In the genomic region with DNA sequence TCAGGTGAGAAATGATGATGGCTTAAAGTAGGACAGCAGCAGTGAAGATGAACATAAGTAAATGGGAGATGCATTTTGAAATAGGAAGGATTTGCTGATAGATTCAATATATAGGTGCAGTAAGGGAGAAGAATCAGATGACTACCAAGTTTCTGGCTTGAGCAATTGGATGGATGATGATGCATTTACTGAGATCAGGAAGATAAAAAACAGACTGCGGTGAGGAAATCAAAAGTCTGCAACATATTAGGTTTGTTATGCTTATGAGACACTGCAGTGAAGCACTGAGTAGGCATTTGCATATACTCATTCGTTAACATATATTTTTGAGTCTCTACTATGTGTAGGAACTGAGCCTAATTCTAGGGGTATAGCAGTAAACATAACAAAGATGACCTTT, we compare ENCODE assay signal across 22 cellular contexts.
DNase-seq lines count a peak whose midpoint lies in the region; ATAC-seq, FAIRE-seq and TF ChIP-seq lines count a peak whose summit lies in the region.
"Had no signal": no experiment of that assay in that cellular context is flagged by ENCODE, and none has a peak within 500 bp of the region (broad histone marks: within the 10 kb centered on the region; RNA-seq: fewer than 3 reads in every experiment).

No MANE protein-coding gene starts in this region.

- no peaks in the 10 kb centered on the region for H4K20me1 ChIP-seq in mammary epithelial cell (ENCODE audit: insufficient read depth, low read length)
- no peaks in the 10 kb centered on the region for H4K20me1 ChIP-seq in K562 (replicated peaks; ENCODE audit: control insufficient read depth, insufficient read depth, low read length)

- intact Hi-C loops in mammary epithelial cell (cut with micrococcal nuclease): no loop called here
- intact Hi-C loops in MCF 10A (cut with micrococcal nuclease): no loop called here
- intact Hi-C loops in K562 (cut with micrococcal nuclease): no loop called here

- dilution Hi-C loops in mammary epithelial cell (cut with HindIII; ENCODE audit: low sequenced_read_pairs): no loop called here

- no peaks in the 10 kb centered on the region for H3K79me1 ChIP-seq in trophoblast cell (ENCODE audit: low read length)

- H3K9me3 ChIP-seq in mammary epithelial cell (replicated peaks; ENCODE audit: insufficient read depth, low read length): no peaks in the 10 kb centered on the region
- no peaks in the 10 kb centered on the region for H3K9me3 ChIP-seq in K562 (replicated peaks; ENCODE audit: control insufficient read depth, insufficient read depth, low read depth, low read length)
- no peaks in the 10 kb centered on the region for H3K9me3 ChIP-seq in trophoblast cell (ENCODE audit: insufficient read depth, low read depth, low read length)
- H3K9me3 ChIP-seq: Caco-2, HAP-1 had no signal

- DNase-seq in mammary epithelial cell (peak; percentile 24), MCF 10A (ENCODE audit: unreplicated experiment) (no peak), K562 (ENCODE audit: extremely low read depth in 1 of 4, low spot score in 3 of 4) (no peak), fibroblast of gingiva (ENCODE audit: low read depth) (peak; percentile 19), trophoblast cell (peak; percentile 21 to 77), DMS79 treated with DMSO at 0.1 percent for 48 hours (lab: John Stamatoyannopoulos, UW) (no peak)
- no peak for DNase-seq in stimulated activated CD4-positive, alpha-beta T cell treated with anti-CD3 and anti-CD28 coated beads, Interleukin-4, amount 100 ng/mL, for 24 hours
- DNase-seq: AML-193; Caco-2; CD4-positive, alpha-beta T cell; IMR-90; KBM-7 had no signal

- H3K4ac ChIP-seq in trophoblast cell (ENCODE audit: low read depth, low read length): no peak overlapping the region

- H3K27me3 ChIP-seq in mammary epithelial cell (ENCODE audit: insufficient read depth, low read length) (no peaks in the 10 kb centered on the region), K562 (ENCODE audit: control insufficient read depth in 2 of 2, insufficient read depth in 2 of 2, low read length in 2 of 2) (no peaks in the 10 kb centered on the region), trophoblast cell (ENCODE audit: insufficient read depth, low read length) (no peaks in the 10 kb centered on the region)

- H3K36me3 ChIP-seq in mammary epithelial cell (ENCODE audit: insufficient read depth, low read length) (no peaks in the 10 kb centered on the region), K562 (ENCODE audit: control insufficient read depth, insufficient read depth, low read length) (no peaks in the 10 kb centered on the region), trophoblast cell (ENCODE audit: control insufficient read depth in 1 of 2, insufficient read depth in 2 of 2, low read length in 2 of 2) (no peaks in the 10 kb centered on the region)
- H3K36me3 ChIP-seq: HAP-1 had no signal

- no peak for FAIRE-seq in K562 (lab: Jason Lieb, UNC)
- FAIRE-seq: A549, D721Med, GM12878, GM19239, H1 had no signal

- H2AFZ ChIP-seq in mammary epithelial cell (ENCODE audit: low read depth, low read length) (no peak overlapping the region), K562 (ENCODE audit: low read depth, low read length) (no peak overlapping the region), trophoblast cell (ENCODE audit: insufficient read depth, low read length, poor library complexity) (no peak overlapping the region)

- H3K4me3 ChIP-seq in mammary epithelial cell (replicated peaks in 1 of 3; ENCODE audit: insufficient read depth in 1 of 3, low read depth in 2 of 3, low read length in 3 of 3): no peak overlapping the region
- no peak overlapping the region for H3K4me3 ChIP-seq in K562
- H3K4me3 ChIP-seq in trophoblast cell (ENCODE audit: low read depth, low read length): no peak overlapping the region
- H3K4me3 ChIP-seq: A549, GM12878, HAP-1 had no signal

- WGBS in mammary epithelial cell (ENCODE audit: low coverage, missing lambda C conversion rate): 97% methylated on average over 2 of the region's 2 CpGs
- WGBS in K562 (ENCODE audit: insufficient coverage, low coverage, missing lambda C conversion rate): 4% methylated on average over 2 of the region's 2 CpGs
- no CpG with 5 or more reads among the region's 2 CpGs for WGBS in trophoblast cell (ENCODE audit: extremely low coverage, insufficient coverage, insufficient read length)

- no peak for TF ChIP-seq EP300 in K562 (IDR thresholded peaks at IDR 0.05; ENCODE audit: low read length)

- H4K91ac ChIP-seq in trophoblast cell (ENCODE audit: low read depth, low read length): no peak overlapping the region

- H3K14ac ChIP-seq in trophoblast cell (ENCODE audit: low read length): no peak overlapping the region

- H3K4me3 Mint-ChIP-seq in MCF 10A (ENCODE audit: unreplicated experiment): no peak overlapping the region
- H3K4me3 Mint-ChIP-seq: CD4-positive, alpha-beta T cell had no signal

- no peaks in the 10 kb centered on the region for H3K36me3 Mint-ChIP-seq in MCF 10A (ENCODE audit: insufficient read depth, unreplicated experiment)

- no peaks in the 10 kb centered on the region for H3K9me1 ChIP-seq in K562 (ENCODE audit: control insufficient read depth, insufficient read depth, low read length)

- H4K8ac ChIP-seq in trophoblast cell (ENCODE audit: low read depth, low read length): no peak overlapping the region

- no peak overlapping the region for H4K12ac ChIP-seq in trophoblast cell (ENCODE audit: low read depth, low read length)

- H2BK120ac ChIP-seq in trophoblast cell (ENCODE audit: insufficient read depth, low read length, poor library complexity): no peak overlapping the region

- no peak overlapping the region for H2BK5ac ChIP-seq in trophoblast cell (ENCODE audit: low read depth, low read length, poor library complexity)

- in situ Hi-C loops in mammary epithelial cell (cut with MboI; ENCODE audit: low sequenced_read_pairs in 2 of 2): loop anchor here in 1 of 2 donors (25.0 kb wide), 1 partner anchor 173 kb away; no protein-coding TSS in a partner anchor
- in situ Hi-C loops in K562 (cut with MboI): no loop called here

- H3K79me2 ChIP-seq in mammary epithelial cell (ENCODE audit: insufficient read depth, low read length) (no peaks in the 10 kb centered on the region), K562 (ENCODE audit: control insufficient read depth, insufficient read depth, low read length) (no peaks in the 10 kb centered on the region), trophoblast cell (ENCODE audit: control insufficient read depth, insufficient read depth, low read length, poor library complexity) (no peaks in the 10 kb centered on the region)

- BruUV-seq in mammary epithelial cell (replicated peaks; lab: Mats Ljungman, UMichigan) (no TSS peak), MCF 10A (replicated peaks; lab: Mats Ljungman, UMichigan) (no TSS peak), K562 (replicated peaks; lab: Mats Ljungman, UMichigan) (no TSS peak)

- no peak for TF ChIP-seq RAD21 in K562 (CRISPR knock-in tag; conservative IDR thresholded peaks at IDR 0.05 in 1 of 2, IDR thresholded peaks at IDR 0.05 in 1 of 2)

- no peak overlapping the region for H3K27ac Mint-ChIP-seq in MCF 10A (ENCODE audit: low read depth, unreplicated experiment)
- H3K27ac Mint-ChIP-seq: CD4-positive, alpha-beta T cell had no signal

- H3K18ac ChIP-seq in trophoblast cell (ENCODE audit: low read length): no peak overlapping the region

- CTCF ChIA-PET in mammary epithelial cell (lab: Charles Lee; ENCODE audit: low non-redundant PET): no interaction called here
- CTCF ChIA-PET in MCF 10A (lab: Yijun Ruan, JAX): interaction anchor here (0.6 kb wide), 1 partner anchor 950 kb away, joined by 3 read pairs; no protein-coding TSS in a partner anchor
- CTCF ChIA-PET in K562 (lab: Yijun Ruan, JAX; ENCODE audit: low intra/inter-chr PET ratio): no interaction called here

- no peak overlapping the region for H3K9ac ChIP-seq in mammary epithelial cell (ENCODE audit: insufficient read depth, low read length)
- no peak overlapping the region for H3K9ac ChIP-seq in K562 (ENCODE audit: insufficient read depth in 1 of 2, low read depth in 2 of 2, low read length in 2 of 2)
- no peak overlapping the region for H3K9ac ChIP-seq in trophoblast cell (ENCODE audit: low read length)

- peaks cover 5% of the 10 kb centered on the region for H3K9me3 Mint-ChIP-seq in MCF 10A (ENCODE audit: unreplicated experiment)
- H3K9me3 Mint-ChIP-seq: CD4-positive, alpha-beta T cell had no signal

- H3K27ac ChIP-seq in mammary epithelial cell (ENCODE audit: insufficient read depth, low read depth, low read length) (no peak overlapping the region), K562 (ENCODE audit: extremely low read depth, low read depth, low read length) (no peak overlapping the region), trophoblast cell (ENCODE audit: low read depth, low read length) (no peak overlapping the region)
- H3K27ac ChIP-seq: 22Rv1, A549, C4-2B, HL-60 had no signal

- POLR2A ChIA-PET in MCF 10A (lab: Yijun Ruan, JAX) (interaction anchor here (0.7 kb wide), 1 partner anchor 42 kb away, joined by 3 read pairs; no protein-coding TSS in a partner anchor), K562 (lab: Yijun Ruan, JAX) (no interaction called here)

- no peak for TF ChIP-seq POLR2A in K562 (conservative IDR thresholded peaks at IDR 0.05)

- H3K4me1 Mint-ChIP-seq in MCF 10A (ENCODE audit: insufficient read depth, unreplicated experiment): peaks cover 5% of the 10 kb centered on the region

- H3K23ac ChIP-seq in trophoblast cell (ENCODE audit: low read length): no peak overlapping the region

- no peak overlapping the region for H2AK5ac ChIP-seq in trophoblast cell (ENCODE audit: low read length)

- H3K4me2 ChIP-seq in mammary epithelial cell (ENCODE audit: insufficient read depth, low read depth, low read length): no peak overlapping the region
- H3K4me2 ChIP-seq in K562 (ENCODE audit: insufficient read depth, low read length): no peak overlapping the region
- H3K4me2 ChIP-seq in trophoblast cell (ENCODE audit: low read length): no peak overlapping the region
- H3K4me2 ChIP-seq: A549 had no signal

- no peak overlapping the region for H2BK12ac ChIP-seq in trophoblast cell (ENCODE audit: low read length)

- H3K4me1 ChIP-seq in mammary epithelial cell (ENCODE audit: insufficient read depth, low read length): peaks cover 9% of the 10 kb centered on the region
- H3K4me1 ChIP-seq in K562 (replicated peaks in 1 of 2; ENCODE audit: control insufficient read depth in 2 of 2, insufficient read depth in 2 of 2, low read length in 2 of 2): no peaks in the 10 kb centered on the region
- peaks cover 0 to 2% of the 10 kb centered on the region in 2 experiments for H3K4me1 ChIP-seq in trophoblast cell (ENCODE audit: control insufficient read depth in 1 of 2, insufficient read depth in 2 of 2, low read length in 2 of 2)
- H3K4me1 ChIP-seq: A549, Caco-2 had no signal

- H3K27me3 Mint-ChIP-seq in MCF 10A (ENCODE audit: insufficient read depth, unreplicated experiment): no peaks in the 10 kb centered on the region

- TF ChIP-seq CTCF in mammary epithelial cell (conservative IDR thresholded peaks at IDR 0.05 in 1 of 2, IDR thresholded peaks at IDR 0.05 in 1 of 2; ENCODE audit: extremely low read depth in 1 of 2, insufficient read depth in 1 of 2, low read depth in 1 of 2, low read length in 2 of 2) (no peak), MCF 10A (IDR thresholded peaks at IDR 0.05; ENCODE audit: unreplicated experiment) (no peak), K562 (IDR thresholded peaks at IDR 0.05 in 2 of 3, conservative IDR thresholded peaks at IDR 0.05 in 1 of 3; ENCODE audit: insufficient read depth in 2 of 3, low read depth in 1 of 3, low read length in 3 of 3) (no peak)

- no peak for ATAC-seq in K562
- no peak for ATAC-seq in HG03108 (IDR thresholded peaks at IDR 0.05; ENCODE audit: unreplicated experiment)
- ATAC-seq: A549, GM12878 had no signal

Comparison
In these comparisons a context has a peak if more than half of its experiments do, and no peak if none do; other contexts are left out.
1. DNase-seq: peak in mammary epithelial cell (single experiment), fibroblast of gingiva (single experiment) and trophoblast cell (2 of 2); none in MCF 10A (single experiment), K562 (0 of 4), DMS79 treated with DMSO at 0.1 percent for 48 hours (single experiment) and stimulated activated CD4-positive, alpha-beta T cell treated with anti-CD3 and anti-CD28 coated beads, Interleukin-4, amount 100 ng/mL, for 24 hours (single experiment).